In the genomic region with DNA sequence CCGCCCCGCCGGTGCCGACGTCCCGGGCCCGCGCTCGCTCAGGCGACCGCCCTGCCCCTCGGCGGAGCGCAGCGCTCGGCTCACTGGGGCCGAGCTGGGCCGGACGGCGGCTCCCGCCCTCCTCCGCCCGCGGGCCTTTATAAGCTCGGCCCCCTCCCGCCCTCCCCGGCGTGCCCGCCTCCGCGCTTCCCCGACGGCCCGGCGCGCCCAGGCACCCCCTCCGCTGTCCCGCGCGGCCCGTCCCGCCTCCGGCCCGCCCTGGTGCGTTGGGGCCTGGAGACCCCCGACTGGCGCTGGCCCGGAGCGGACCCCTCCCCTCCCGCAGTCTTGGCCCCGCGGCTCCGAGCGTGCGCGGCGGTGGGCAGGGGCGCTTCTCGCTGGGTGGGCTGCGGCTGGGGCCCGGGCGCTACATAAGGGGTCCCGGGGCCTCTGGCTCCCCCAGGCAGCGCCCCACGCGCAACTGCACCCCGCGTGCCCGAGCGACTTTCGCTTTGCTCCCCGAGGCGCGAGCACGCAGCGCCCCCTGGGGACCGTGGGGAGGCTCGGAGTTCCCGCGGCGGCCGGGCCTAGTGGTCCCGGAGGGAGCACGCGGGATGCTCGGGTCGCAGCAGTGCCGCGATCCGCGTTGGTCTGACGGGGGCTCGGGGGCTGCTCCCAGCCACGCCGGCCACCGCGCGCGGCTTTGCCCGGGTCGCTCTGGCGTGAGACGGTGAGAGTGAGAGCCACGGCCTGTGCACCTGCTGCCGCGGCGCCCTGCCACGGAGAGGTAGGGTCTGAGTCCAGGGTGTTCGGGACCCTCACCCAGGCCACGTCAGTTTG, we compare ENCODE assay signal across 1 cellular context.
TF ChIP-seq lines count a peak whose summit lies in the region.

A gene with protein sequence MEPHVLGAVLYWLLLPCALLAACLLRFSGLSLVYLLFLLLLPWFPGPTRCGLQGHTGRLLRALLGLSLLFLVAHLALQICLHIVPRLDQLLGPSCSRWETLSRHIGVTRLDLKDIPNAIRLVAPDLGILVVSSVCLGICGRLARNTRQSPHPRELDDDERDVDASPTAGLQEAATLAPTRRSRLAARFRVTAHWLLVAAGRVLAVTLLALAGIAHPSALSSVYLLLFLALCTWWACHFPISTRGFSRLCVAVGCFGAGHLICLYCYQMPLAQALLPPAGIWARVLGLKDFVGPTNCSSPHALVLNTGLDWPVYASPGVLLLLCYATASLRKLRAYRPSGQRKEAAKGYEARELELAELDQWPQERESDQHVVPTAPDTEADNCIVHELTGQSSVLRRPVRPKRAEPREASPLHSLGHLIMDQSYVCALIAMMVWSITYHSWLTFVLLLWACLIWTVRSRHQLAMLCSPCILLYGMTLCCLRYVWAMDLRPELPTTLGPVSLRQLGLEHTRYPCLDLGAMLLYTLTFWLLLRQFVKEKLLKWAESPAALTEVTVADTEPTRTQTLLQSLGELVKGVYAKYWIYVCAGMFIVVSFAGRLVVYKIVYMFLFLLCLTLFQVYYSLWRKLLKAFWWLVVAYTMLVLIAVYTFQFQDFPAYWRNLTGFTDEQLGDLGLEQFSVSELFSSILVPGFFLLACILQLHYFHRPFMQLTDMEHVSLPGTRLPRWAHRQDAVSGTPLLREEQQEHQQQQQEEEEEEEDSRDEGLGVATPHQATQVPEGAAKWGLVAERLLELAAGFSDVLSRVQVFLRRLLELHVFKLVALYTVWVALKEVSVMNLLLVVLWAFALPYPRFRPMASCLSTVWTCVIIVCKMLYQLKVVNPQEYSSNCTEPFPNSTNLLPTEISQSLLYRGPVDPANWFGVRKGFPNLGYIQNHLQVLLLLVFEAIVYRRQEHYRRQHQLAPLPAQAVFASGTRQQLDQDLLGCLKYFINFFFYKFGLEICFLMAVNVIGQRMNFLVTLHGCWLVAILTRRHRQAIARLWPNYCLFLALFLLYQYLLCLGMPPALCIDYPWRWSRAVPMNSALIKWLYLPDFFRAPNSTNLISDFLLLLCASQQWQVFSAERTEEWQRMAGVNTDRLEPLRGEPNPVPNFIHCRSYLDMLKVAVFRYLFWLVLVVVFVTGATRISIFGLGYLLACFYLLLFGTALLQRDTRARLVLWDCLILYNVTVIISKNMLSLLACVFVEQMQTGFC (N-terminal part only) (minus strand): TSS at position 115 of the 819 bp plus-strand sequence. CDS start 256 bp downstream, outside the sequence.

TF ChIP-seq in HepG2, 621 proteins besides CTCF, POLR2A, EP300 and RAD21 (continued from another document and continues in another):
- TF ChIP-seq ZSCAN21 (CRISPR knock-in tag; IDR thresholded peaks at IDR 0.05; ENCODE audit: borderline replicate concordance) = peak; percentile 92
- TF ChIP-seq, protein P1, sequence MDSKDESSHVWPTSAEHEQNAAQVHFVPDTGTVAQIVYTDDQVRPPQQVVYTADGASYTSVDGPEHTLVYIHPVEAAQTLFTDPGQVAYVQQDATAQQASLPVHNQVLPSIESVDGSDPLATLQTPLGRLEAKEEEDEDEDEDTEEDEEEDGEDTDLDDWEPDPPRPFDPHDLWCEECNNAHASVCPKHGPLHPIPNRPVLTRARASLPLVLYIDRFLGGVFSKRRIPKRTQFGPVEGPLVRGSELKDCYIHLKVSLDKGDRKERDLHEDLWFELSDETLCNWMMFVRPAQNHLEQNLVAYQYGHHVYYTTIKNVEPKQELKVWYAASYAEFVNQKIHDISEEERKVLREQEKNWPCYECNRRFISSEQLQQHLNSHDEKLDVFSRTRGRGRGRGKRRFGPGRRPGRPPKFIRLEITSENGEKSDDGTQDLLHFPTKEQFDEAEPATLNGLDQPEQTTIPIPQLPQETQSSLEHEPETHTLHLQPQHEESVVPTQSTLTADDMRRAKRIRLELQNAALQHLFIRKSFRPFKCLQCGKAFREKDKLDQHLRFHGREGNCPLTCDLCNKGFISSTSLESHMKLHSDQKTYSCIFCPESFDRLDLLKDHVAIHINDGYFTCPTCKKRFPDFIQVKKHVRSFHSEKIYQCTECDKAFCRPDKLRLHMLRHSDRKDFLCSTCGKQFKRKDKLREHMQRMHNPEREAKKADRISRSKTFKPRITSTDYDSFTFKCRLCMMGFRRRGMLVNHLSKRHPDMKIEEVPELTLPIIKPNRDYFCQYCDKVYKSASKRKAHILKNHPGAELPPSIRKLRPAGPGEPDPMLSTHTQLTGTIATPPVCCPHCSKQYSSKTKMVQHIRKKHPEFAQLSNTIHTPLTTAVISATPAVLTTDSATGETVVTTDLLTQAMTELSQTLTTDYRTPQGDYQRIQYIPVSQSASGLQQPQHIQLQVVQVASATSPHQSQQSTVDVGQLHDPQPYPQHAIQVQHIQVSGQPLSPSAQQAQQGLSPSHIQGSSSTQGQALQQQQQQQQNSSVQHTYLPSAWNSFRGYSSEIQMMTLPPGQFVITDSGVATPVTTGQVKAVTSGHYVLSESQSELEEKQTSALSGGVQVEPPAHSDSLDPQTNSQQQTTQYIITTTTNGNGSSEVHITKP (CRISPR knock-in tag; IDR thresholded peaks at IDR 0.05; ENCODE audit: low read depth) = no peak
- TF ChIP-seq PCBP2 (optimal IDR thresholded peaks at IDR 0.05; ENCODE audit: low read depth, low read length, poor library complexity, severe bottlenecking) = no peak
- TF ChIP-seq RELA (CRISPR knock-in tag; IDR thresholded peaks at IDR 0.05) = no peak
- TF ChIP-seq, protein P2, sequence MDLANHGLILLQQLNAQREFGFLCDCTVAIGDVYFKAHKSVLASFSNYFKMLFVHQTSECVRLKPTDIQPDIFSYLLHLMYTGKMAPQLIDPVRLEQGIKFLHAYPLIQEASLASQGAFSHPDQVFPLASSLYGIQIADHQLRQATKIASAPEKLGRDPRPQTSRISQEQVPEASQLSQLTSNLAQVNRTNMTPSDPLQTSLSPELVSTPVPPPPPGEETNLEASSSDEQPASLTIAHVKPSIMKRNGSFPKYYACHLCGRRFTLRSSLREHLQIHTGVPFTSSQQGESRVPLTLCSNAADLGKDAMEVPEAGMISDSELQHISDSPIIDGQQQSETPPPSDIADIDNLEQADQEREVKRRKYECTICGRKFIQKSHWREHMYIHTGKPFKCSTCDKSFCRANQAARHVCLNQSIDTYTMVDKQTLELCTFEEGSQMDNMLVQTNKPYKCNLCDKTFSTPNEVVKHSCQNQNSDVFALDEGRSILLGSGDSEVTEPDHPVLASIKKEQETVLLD (CRISPR knock-in tag; IDR thresholded peaks at IDR 0.05; ENCODE audit: low read depth) = peak; percentile 77; the same call in 1 of the 2 replicates
- TF ChIP-seq SMAD1 (CRISPR knock-in tag; IDR thresholded peaks at IDR 0.05; ENCODE audit: borderline replicate concordance, low read depth) = peak; percentile 84; the same call in 1 of the 2 replicates
- TF ChIP-seq PITX1 (CRISPR knock-in tag; IDR thresholded peaks at IDR 0.05) = no peak
- TF ChIP-seq ZNF773 (CRISPR knock-in tag; IDR thresholded peaks at IDR 0.05; ENCODE audit: borderline replicate concordance) = peak; percentile 73; the same call in 1 of the 2 replicates
- TF ChIP-seq MAFF (IDR thresholded peaks at IDR 0.05; ENCODE audit: low read depth, low read length) = no peak
- TF ChIP-seq, protein P3, sequence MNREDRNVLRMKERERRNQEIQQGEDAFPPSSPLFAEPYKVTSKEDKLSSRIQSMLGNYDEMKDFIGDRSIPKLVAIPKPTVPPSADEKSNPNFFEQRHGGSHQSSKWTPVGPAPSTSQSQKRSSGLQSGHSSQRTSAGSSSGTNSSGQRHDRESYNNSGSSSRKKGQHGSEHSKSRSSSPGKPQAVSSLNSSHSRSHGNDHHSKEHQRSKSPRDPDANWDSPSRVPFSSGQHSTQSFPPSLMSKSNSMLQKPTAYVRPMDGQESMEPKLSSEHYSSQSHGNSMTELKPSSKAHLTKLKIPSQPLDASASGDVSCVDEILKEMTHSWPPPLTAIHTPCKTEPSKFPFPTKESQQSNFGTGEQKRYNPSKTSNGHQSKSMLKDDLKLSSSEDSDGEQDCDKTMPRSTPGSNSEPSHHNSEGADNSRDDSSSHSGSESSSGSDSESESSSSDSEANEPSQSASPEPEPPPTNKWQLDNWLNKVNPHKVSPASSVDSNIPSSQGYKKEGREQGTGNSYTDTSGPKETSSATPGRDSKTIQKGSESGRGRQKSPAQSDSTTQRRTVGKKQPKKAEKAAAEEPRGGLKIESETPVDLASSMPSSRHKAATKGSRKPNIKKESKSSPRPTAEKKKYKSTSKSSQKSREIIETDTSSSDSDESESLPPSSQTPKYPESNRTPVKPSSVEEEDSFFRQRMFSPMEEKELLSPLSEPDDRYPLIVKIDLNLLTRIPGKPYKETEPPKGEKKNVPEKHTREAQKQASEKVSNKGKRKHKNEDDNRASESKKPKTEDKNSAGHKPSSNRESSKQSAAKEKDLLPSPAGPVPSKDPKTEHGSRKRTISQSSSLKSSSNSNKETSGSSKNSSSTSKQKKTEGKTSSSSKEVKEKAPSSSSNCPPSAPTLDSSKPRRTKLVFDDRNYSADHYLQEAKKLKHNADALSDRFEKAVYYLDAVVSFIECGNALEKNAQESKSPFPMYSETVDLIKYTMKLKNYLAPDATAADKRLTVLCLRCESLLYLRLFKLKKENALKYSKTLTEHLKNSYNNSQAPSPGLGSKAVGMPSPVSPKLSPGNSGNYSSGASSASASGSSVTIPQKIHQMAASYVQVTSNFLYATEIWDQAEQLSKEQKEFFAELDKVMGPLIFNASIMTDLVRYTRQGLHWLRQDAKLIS (CRISPR knock-in tag; IDR thresholded peaks at IDR 0.05) = 0 out of 2 replicates have a peak, but pooled peaks have one; percentile 63
- TF ChIP-seq SMARCE1 (IDR thresholded peaks at IDR 0.05; ENCODE audit: borderline replicate concordance) = no peak
- TF ChIP-seq, protein P4, sequence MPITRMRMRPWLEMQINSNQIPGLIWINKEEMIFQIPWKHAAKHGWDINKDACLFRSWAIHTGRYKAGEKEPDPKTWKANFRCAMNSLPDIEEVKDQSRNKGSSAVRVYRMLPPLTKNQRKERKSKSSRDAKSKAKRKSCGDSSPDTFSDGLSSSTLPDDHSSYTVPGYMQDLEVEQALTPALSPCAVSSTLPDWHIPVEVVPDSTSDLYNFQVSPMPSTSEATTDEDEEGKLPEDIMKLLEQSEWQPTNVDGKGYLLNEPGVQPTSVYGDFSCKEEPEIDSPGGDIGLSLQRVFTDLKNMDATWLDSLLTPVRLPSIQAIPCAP (CRISPR knock-in tag; IDR thresholded peaks at IDR 0.05; ENCODE audit: low read depth) = no peak
- no peak for TF ChIP-seq ZNF326 (CRISPR knock-in tag; IDR thresholded peaks at IDR 0.05; ENCODE audit: borderline replicate concordance)
- TF ChIP-seq AKAP8 (CRISPR knock-in tag; IDR thresholded peaks at IDR 0.05) = peak; percentile 88
- TF ChIP-seq, protein P5, sequence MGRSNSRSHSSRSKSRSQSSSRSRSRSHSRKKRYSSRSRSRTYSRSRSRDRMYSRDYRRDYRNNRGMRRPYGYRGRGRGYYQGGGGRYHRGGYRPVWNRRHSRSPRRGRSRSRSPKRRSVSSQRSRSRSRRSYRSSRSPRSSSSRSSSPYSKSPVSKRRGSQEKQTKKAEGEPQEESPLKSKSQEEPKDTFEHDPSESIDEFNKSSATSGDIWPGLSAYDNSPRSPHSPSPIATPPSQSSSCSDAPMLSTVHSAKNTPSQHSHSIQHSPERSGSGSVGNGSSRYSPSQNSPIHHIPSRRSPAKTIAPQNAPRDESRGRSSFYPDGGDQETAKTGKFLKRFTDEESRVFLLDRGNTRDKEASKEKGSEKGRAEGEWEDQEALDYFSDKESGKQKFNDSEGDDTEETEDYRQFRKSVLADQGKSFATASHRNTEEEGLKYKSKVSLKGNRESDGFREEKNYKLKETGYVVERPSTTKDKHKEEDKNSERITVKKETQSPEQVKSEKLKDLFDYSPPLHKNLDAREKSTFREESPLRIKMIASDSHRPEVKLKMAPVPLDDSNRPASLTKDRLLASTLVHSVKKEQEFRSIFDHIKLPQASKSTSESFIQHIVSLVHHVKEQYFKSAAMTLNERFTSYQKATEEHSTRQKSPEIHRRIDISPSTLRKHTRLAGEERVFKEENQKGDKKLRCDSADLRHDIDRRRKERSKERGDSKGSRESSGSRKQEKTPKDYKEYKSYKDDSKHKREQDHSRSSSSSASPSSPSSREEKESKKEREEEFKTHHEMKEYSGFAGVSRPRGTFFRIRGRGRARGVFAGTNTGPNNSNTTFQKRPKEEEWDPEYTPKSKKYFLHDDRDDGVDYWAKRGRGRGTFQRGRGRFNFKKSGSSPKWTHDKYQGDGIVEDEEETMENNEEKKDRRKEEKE (IDR thresholded peaks at IDR 0.05) = no peak
- TF ChIP-seq, protein P6, sequence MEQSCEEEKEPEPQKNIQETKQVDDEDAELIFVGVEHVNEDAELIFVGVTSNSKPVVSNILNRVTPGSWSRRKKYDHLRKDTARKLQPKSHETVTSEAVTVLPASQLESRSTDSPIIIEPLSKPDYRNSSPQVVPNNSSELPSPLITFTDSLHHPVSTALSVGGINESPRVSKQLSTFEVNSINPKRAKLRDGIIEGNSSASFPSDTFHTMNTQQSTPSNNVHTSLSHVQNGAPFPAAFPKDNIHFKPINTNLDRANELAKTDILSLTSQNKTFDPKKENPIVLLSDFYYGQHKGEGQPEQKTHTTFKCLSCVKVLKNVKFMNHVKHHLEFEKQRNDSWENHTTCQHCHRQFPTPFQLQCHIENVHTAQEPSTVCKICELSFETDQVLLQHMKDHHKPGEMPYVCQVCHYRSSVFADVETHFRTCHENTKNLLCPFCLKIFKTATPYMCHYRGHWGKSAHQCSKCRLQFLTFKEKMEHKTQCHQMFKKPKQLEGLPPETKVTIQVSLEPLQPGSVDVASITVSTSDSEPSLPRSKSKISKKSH (CRISPR knock-in tag; IDR thresholded peaks at IDR 0.05; ENCODE audit: borderline replicate concordance) = peak; percentile 85
- peak; percentile 48; the same call in 1 of the 2 replicates for TF ChIP-seq PPARG (CRISPR knock-in tag; conservative IDR thresholded peaks at IDR 0.05)
- TF ChIP-seq ZFY (CRISPR knock-in tag; IDR thresholded peaks at IDR 0.05) = peak; percentile 82
- TF ChIP-seq, protein P7, sequence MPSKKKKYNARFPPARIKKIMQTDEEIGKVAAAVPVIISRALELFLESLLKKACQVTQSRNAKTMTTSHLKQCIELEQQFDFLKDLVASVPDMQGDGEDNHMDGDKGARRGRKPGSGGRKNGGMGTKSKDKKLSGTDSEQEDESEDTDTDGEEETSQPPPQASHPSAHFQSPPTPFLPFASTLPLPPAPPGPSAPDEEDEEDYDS (CRISPR knock-in tag; IDR thresholded peaks at IDR 0.05) = no peak; the same call in 1 of the 2 replicates
- TF ChIP-seq POLR2G (IDR thresholded peaks at IDR 0.05; ENCODE audit: low read depth, low read length) = peak; percentile 69; the same call in 1 of the 2 replicates
- peak; percentile 32; the same call in 1 of the 2 replicates for TF ChIP-seq DR1 (CRISPR knock-in tag; IDR thresholded peaks at IDR 0.05)
- TF ChIP-seq ZNF232 (CRISPR knock-in tag; IDR thresholded peaks at IDR 0.05; ENCODE audit: borderline replicate concordance) = no peak; the same call in 1 of the 2 replicates
- TF ChIP-seq, protein P8, sequence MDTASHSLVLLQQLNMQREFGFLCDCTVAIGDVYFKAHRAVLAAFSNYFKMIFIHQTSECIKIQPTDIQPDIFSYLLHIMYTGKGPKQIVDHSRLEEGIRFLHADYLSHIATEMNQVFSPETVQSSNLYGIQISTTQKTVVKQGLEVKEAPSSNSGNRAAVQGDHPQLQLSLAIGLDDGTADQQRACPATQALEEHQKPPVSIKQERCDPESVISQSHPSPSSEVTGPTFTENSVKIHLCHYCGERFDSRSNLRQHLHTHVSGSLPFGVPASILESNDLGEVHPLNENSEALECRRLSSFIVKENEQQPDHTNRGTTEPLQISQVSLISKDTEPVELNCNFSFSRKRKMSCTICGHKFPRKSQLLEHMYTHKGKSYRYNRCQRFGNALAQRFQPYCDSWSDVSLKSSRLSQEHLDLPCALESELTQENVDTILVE (CRISPR knock-in tag; IDR thresholded peaks at IDR 0.05) = 0 out of 2 replicates have a peak, but pooled peaks have one; percentile 34
- TF ChIP-seq ZFP90 (CRISPR knock-in tag; IDR thresholded peaks at IDR 0.05; ENCODE audit: borderline replicate concordance) = no peak; the same call in 1 of the 2 replicates
